ENCODE assay signal across 1 cellular context in the genomic region with DNA sequence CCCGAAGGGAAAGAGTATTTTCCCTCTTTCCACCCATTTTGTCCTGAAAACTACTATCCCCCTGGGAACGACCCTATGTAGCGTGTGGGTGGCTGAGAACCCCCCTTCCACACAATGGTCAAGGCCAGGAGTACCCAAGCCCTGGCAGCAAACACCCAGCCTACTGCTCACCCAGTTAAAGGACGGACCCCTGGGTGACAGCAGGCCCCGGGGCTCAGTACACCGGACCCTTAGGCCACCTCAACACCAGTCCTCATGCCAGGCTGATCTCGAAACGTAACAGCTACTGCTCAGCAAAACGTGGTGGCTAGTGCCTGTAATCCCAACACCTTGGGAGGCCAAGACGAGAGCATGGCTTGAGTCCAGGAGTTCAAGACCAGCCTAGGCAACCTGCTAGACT.
TF ChIP-seq lines count a peak whose summit lies in the region.

No MANE protein-coding gene starts in this region.

TF ChIP-seq in K562, 482 proteins besides CTCF, POLR2A, EP300 and RAD21:
- TF ChIP-seq, protein P1, sequence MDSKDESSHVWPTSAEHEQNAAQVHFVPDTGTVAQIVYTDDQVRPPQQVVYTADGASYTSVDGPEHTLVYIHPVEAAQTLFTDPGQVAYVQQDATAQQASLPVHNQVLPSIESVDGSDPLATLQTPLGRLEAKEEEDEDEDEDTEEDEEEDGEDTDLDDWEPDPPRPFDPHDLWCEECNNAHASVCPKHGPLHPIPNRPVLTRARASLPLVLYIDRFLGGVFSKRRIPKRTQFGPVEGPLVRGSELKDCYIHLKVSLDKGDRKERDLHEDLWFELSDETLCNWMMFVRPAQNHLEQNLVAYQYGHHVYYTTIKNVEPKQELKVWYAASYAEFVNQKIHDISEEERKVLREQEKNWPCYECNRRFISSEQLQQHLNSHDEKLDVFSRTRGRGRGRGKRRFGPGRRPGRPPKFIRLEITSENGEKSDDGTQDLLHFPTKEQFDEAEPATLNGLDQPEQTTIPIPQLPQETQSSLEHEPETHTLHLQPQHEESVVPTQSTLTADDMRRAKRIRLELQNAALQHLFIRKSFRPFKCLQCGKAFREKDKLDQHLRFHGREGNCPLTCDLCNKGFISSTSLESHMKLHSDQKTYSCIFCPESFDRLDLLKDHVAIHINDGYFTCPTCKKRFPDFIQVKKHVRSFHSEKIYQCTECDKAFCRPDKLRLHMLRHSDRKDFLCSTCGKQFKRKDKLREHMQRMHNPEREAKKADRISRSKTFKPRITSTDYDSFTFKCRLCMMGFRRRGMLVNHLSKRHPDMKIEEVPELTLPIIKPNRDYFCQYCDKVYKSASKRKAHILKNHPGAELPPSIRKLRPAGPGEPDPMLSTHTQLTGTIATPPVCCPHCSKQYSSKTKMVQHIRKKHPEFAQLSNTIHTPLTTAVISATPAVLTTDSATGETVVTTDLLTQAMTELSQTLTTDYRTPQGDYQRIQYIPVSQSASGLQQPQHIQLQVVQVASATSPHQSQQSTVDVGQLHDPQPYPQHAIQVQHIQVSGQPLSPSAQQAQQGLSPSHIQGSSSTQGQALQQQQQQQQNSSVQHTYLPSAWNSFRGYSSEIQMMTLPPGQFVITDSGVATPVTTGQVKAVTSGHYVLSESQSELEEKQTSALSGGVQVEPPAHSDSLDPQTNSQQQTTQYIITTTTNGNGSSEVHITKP (IDR thresholded peaks at IDR 0.05; ENCODE audit: partially characterized antibody) = peak; percentile 41
- TF ChIP-seq CXXC5 (CRISPR knock-in tag; IDR thresholded peaks at IDR 0.05) = no peak
- TF ChIP-seq, protein P2, sequence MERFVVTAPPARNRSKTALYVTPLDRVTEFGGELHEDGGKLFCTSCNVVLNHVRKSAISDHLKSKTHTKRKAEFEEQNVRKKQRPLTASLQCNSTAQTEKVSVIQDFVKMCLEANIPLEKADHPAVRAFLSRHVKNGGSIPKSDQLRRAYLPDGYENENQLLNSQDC (CRISPR knock-in tag; IDR thresholded peaks at IDR 0.05) = no peak
- TF ChIP-seq RBBP5 (IDR thresholded peaks at IDR 0.05; ENCODE audit: borderline replicate concordance, insufficient read depth, low read length, poor library complexity, severe bottlenecking) = peak; percentile 20
- no peak for TF ChIP-seq SPI1 (IDR thresholded peaks at IDR 0.05; ENCODE audit: borderline replicate concordance, low read depth, low read length)
